8 cellular contexts compared by ENCODE assay signal in the genomic region with DNA sequence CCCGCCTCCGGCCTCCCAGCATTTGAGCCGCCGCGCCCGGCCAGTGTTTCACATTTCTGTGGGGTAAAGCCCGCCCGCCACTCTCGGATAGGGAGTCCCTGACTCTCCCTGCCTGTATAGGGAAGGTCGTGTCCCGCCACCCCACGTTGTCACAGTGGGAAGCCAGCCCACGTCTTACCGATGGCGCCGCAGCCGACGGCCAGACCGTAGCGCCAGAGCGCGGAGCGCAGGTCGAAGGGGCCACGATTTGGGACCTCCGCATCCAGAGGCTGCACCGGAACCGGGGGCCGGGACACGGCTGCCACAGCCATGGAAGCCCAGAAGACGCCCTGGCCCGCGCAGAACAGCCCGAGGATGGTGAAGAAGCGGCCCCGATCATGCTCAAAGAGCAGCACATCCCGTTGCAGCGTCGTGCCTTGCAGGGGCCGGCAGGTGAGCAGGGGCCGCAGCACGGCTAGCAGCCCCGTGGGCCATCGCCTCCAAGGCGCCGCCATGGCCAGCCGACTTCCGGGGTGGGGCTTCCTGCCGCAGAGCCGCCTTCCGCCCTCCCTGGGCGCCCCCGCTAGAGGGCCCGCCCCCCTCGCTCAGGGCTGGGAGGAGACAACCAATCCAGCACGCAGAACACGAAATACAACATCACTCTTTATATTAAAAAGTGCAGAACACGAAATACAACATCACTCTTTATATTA. TPM values are rescaled to one million over a fixed set of nuclear protein-coding genes. Genes with fewer than 3 reads are reported as not detected.
DNase-seq lines count a peak whose midpoint lies in the region; ATAC-seq and TF ChIP-seq lines count a peak whose summit lies in the region.

A gene with protein sequence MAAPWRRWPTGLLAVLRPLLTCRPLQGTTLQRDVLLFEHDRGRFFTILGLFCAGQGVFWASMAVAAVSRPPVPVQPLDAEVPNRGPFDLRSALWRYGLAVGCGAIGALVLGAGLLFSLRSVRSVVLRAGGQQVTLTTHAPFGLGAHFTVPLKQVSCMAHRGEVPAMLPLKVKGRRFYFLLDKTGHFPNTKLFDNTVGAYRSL (minus strand): TSS at position 506 of the 692 bp plus-strand sequence. CDS start 12 bp downstream, at position 494.

- no peaks in the 10 kb centered on the region for H3K9me3 ChIP-seq in endodermal cell (ENCODE audit: control insufficient read depth, low read length)

- H3K4me1 Mint-ChIP-seq in CD14-positive monocyte (peaks cover 43% of the 10 kb centered on the region), endodermal cell (peaks cover 15% of the 10 kb centered on the region), mesothelial cell of epicardium (peaks cover 33% of the 10 kb centered on the region)
- H3K4me1 Mint-ChIP-seq in activated CD8-positive, alpha-beta memory T cell treated with anti-CD3 and anti-CD28 coated beads, Interleukin-2, amount 10 ng/mL, durations not matched to agents 7 days and 5 days: peaks cover 44% of the 10 kb centered on the region

- H3K27me3 Mint-ChIP-seq in CD14-positive monocyte (ENCODE audit: low read depth in 3 of 3) (no peaks in the 10 kb centered on the region), endodermal cell (ENCODE audit: insufficient read depth) (no peaks in the 10 kb centered on the region), mesothelial cell of epicardium (ENCODE audit: low read depth) (no peaks in the 10 kb centered on the region)
- no peaks in the 10 kb centered on the region for H3K27me3 Mint-ChIP-seq in activated CD8-positive, alpha-beta memory T cell treated with anti-CD3 and anti-CD28 coated beads, Interleukin-2, amount 10 ng/mL, durations not matched to agents 7 days and 5 days

- no peak for TF ChIP-seq CTCF in CD14-positive monocyte (IDR thresholded peaks at IDR 0.05)
- no peak for TF ChIP-seq CTCF in endodermal cell (conservative IDR thresholded peaks at IDR 0.05)
- TF ChIP-seq CTCF in mesothelial cell of epicardium (IDR thresholded peaks at IDR 0.05; ENCODE audit: unreplicated experiment): no peak

- H3K36me3 ChIP-seq in endodermal cell (ENCODE audit: control insufficient read depth, insufficient read depth, low read length): peaks cover 57% of the 10 kb centered on the region

- H3K4me3 ChIP-seq in endodermal cell (ENCODE audit: low read length): peak within 1 kb of the TSS; percentile 89

- no peaks in the 10 kb centered on the region for H3K4me1 ChIP-seq in endodermal cell (ENCODE audit: control insufficient read depth, insufficient read depth, low read length)

- 0 to 1% methylated on average over 36 to 58 of the region's 58 CpGs for WGBS in endodermal cell (ENCODE audit: insufficient coverage in 1 of 2, insufficient read length in 1 of 2), 2 experiments

- DNase-seq in CD14-positive monocyte (ENCODE audit: low spot score) (peak; percentile 67), NOMO-1 treated with dmso at 0.1 percent for 144 hours (lab: John Stamatoyannopoulos, UW; ENCODE audit: unreplicated experiment) (peak; percentile 86), endodermal cell (peak; percentile 94), mesothelial cell of epicardium (ENCODE audit: low spot score in 2 of 2, unreplicated experiment in 2 of 2) (peak; percentile 80 to 89)
- DNase-seq in activated CD8-positive, alpha-beta memory T cell treated with anti-CD3 and anti-CD28 coated beads, Interleukin-2, amount 10 ng/mL, durations not matched to agents 7 days and 5 days: peak; percentile 94
- peak; percentile 85 to 89 for DNase-seq in stimulated activated CD8-positive, alpha-beta memory T cell treated with anti-CD3 and anti-CD28 coated beads, Interleukin-15, amount 100 ng/mL, for 48 hours (ENCODE audit: low read depth in 2 of 2)

- H3K36me3 Mint-ChIP-seq in CD14-positive monocyte (peaks cover 53 to 63% of the 10 kb centered on the region in 2 donors), endodermal cell (ENCODE audit: low read depth) (peaks cover 51% of the 10 kb centered on the region), mesothelial cell of epicardium (peaks cover 26% of the 10 kb centered on the region)
- H3K36me3 Mint-ChIP-seq in activated CD8-positive, alpha-beta memory T cell treated with anti-CD3 and anti-CD28 coated beads, Interleukin-2, amount 10 ng/mL, durations not matched to agents 7 days and 5 days: peaks cover 55% of the 10 kb centered on the region

- H3K27ac Mint-ChIP-seq in CD14-positive monocyte (peak within 1 kb of the TSS; percentile 82 to 95 (median 92)), endodermal cell (peak within 1 kb of the TSS; percentile 93), mesothelial cell of epicardium (peak within 1 kb of the TSS; percentile 97)
- H3K27ac Mint-ChIP-seq in activated CD8-positive, alpha-beta memory T cell treated with anti-CD3 and anti-CD28 coated beads, Interleukin-2, amount 10 ng/mL, durations not matched to agents 7 days and 5 days: peak within 1 kb of the TSS; percentile 81

- H3K4me3 Mint-ChIP-seq in CD14-positive monocyte (peak within 1 kb of the TSS; percentile 83 to 89), endodermal cell (peak within 1 kb of the TSS; percentile 92), mesothelial cell of epicardium (peak within 1 kb of the TSS; percentile 90)
- H3K4me3 Mint-ChIP-seq in activated CD8-positive, alpha-beta memory T cell treated with anti-CD3 and anti-CD28 coated beads, Interleukin-2, amount 10 ng/mL, durations not matched to agents 7 days and 5 days: peak within 1 kb of the TSS; percentile 90

- H3K9me3 Mint-ChIP-seq in CD14-positive monocyte (no peaks in the 10 kb centered on the region), endodermal cell (no peaks in the 10 kb centered on the region), mesothelial cell of epicardium (no peaks in the 10 kb centered on the region)
- no peaks in the 10 kb centered on the region for H3K9me3 Mint-ChIP-seq in activated CD8-positive, alpha-beta memory T cell treated with anti-CD3 and anti-CD28 coated beads, Interleukin-2, amount 10 ng/mL, durations not matched to agents 7 days and 5 days (ENCODE audit: low read depth)

- ATAC-seq in GM19351 (IDR thresholded peaks at IDR 0.05; ENCODE audit: unreplicated experiment) (peak; percentile 74), HG03571 (IDR thresholded peaks at IDR 0.05; ENCODE audit: unreplicated experiment) (peak; percentile 63)
- peak; percentile 81 for ATAC-seq in activated CD8-positive, alpha-beta memory T cell treated with anti-CD3 and anti-CD28 coated beads, Interleukin-2, amount 10 ng/mL, durations not matched to agents 7 days and 5 days

- no peaks in the 10 kb centered on the region for H3K27me3 ChIP-seq in endodermal cell (ENCODE audit: control insufficient read depth, insufficient read depth, low read length, poor library complexity, severe bottlenecking)

- H3K27ac ChIP-seq in endodermal cell (ENCODE audit: low read depth, low read length): peak within 1 kb of the TSS; percentile 52

- peak within 1 kb of the TSS; percentile 87 for H3K9ac ChIP-seq in endodermal cell (ENCODE audit: extremely low read depth, low read length, poor library complexity, severe bottlenecking)

- intact Hi-C loops in CD14-positive monocyte (cut with micrococcal nuclease): no loop called here

- CTCF ChIA-PET in activated CD8-positive, alpha-beta memory T cell treated with anti-CD3 and anti-CD28 coated beads, Interleukin-2, amount 10 ng/mL, durations not matched to agents 7 days and 5 days (lab: Charles Lee): interaction anchor here (1.1 to 8.5 kb wide), 4 partner anchors 9 to 90 kb away, joined by 3 to 242 read pairs (median 7); partner anchors contain the start of genes POLR2G, SLC3A2 and TAF6L

RNA-seq across cellular contexts. Expression of the gene that starts here (rescaled TPM):
- polyA plus RNA-seq in CD14-positive monocyte: 10 to 100 TPM; 19.6 to 20.4 TPM
- total RNA-seq in activated CD8-positive, alpha-beta memory T cell treated with anti-CD3 and anti-CD28 coated beads, Interleukin-2, amount 10 ng/mL, durations not matched to agents 7 days and 5 days: 10 to 100 TPM; 14.4 to 17.9 TPM
- 10 to 100 TPM; 18.4 to 21.0 TPM for total RNA-seq in endodermal cell
- polyA plus RNA-seq in endodermal cell (2013, experiment 1 of 2): 19.9 TPM
- 19.4 TPM for polyA plus RNA-seq in endodermal cell (2013, experiment 2 of 2)
- 17.4 to 21.4 TPM (median 19.2 TPM) in 3 replicates for total RNA-seq in mesothelial cell of epicardium

Comparison
In these comparisons a context has a peak if more than half of its experiments do, and no peak if none do; other contexts are left out.
1. Peak in every context shown above with its lines: DNase-seq, ATAC-seq, H3K4me3 ChIP-seq and H3K27ac ChIP-seq.